Comparison of ENCODE assay signal across 8 cellular contexts in genomic region chr15:48794697-48795134, GRCh38. TPM values are rescaled to one million over a fixed set of nuclear protein-coding genes. Genes with fewer than 3 reads are reported as not detected.
DNase-seq lines count a peak whose midpoint lies in the region; ATAC-seq and TF ChIP-seq lines count a peak whose summit lies in the region.

No MANE protein-coding gene starts in this region.

- peak; percentile 76 for ATAC-seq in GM19438 (IDR thresholded peaks at IDR 0.05; ENCODE audit: low read depth, unreplicated experiment)
- peak; percentile 86 for ATAC-seq in HG03354 (IDR thresholded peaks at IDR 0.05; ENCODE audit: poor library complexity, severe bottlenecking, unreplicated experiment)
- ATAC-seq in activated naive CD8-positive, alpha-beta T cell treated with anti-CD3 and anti-CD28 coated beads, Interleukin-2, amount 50 U/mL, for 24 hours = no peak

- H3K27ac ChIP-seq in mesenchymal stem cell (ENCODE audit: low read length, poor library complexity, severe bottlenecking) = peak overlapping the region; percentile 32

- no peaks in the 10 kb centered on the region for H3K9me3 ChIP-seq in mesenchymal stem cell (ENCODE audit: control insufficient read depth, low read length)

- WGBS in mesenchymal stem cell = 86% methylated on average over 2 of the region's 2 CpGs

- H3K79me1 ChIP-seq in mesenchymal stem cell (replicated peaks; ENCODE audit: low read length, poor library complexity, severe bottlenecking) = peaks cover 4% of the 10 kb centered on the region

- peaks cover 4 to 6% of the 10 kb centered on the region in 2 experiments for H3K36me3 ChIP-seq in mesenchymal stem cell (ENCODE audit: control insufficient read depth in 1 of 2, insufficient read depth in 2 of 2, low read depth in 1 of 2, low read length in 2 of 2)

- H2AFZ ChIP-seq in mesenchymal stem cell (ENCODE audit: low read depth, low read length) = no peak overlapping the region

- H3K9ac ChIP-seq in mesenchymal stem cell (ENCODE audit: low read length) = peak overlapping the region; percentile 62

- peaks cover 25 to 38% of the 10 kb centered on the region in 2 donors for H3K36me3 Mint-ChIP-seq in CD14-positive monocyte
- H3K36me3 Mint-ChIP-seq in activated naive CD8-positive, alpha-beta T cell treated with anti-CD3 and anti-CD28 coated beads, Interleukin-2, amount 50 U/mL, for 24 hours (ENCODE audit: low read depth) = peaks cover 50% of the 10 kb centered on the region

- H3K27me3 Mint-ChIP-seq in CD14-positive monocyte (ENCODE audit: low read depth in 3 of 3) = no peaks in the 10 kb centered on the region
- no peaks in the 10 kb centered on the region for H3K27me3 Mint-ChIP-seq in activated naive CD8-positive, alpha-beta T cell treated with anti-CD3 and anti-CD28 coated beads, Interleukin-2, amount 50 U/mL, for 24 hours

- TF ChIP-seq CTCF in CD14-positive monocyte (IDR thresholded peaks at IDR 0.05) = no peak

- no peak overlapping the region for H2AK5ac ChIP-seq in mesenchymal stem cell (ENCODE audit: low read length, severe bottlenecking)

- no peaks in the 10 kb centered on the region for H3K9me3 Mint-ChIP-seq in CD14-positive monocyte
- no peaks in the 10 kb centered on the region for H3K9me3 Mint-ChIP-seq in activated naive CD8-positive, alpha-beta T cell treated with anti-CD3 and anti-CD28 coated beads, Interleukin-2, amount 50 U/mL, for 24 hours

- no peak overlapping the region for H3K14ac ChIP-seq in mesenchymal stem cell (ENCODE audit: low read length in 2 of 2)

- no peak overlapping the region for H3K4me3 ChIP-seq in mesenchymal stem cell (ENCODE audit: insufficient read depth in 1 of 2, low read depth in 1 of 2, low read length in 2 of 2)

- no peak overlapping the region for H2BK120ac ChIP-seq in mesenchymal stem cell (ENCODE audit: low read depth, low read length)

- intact Hi-C loops in CD14-positive monocyte (cut with micrococcal nuclease) = no loop called here

- DNase-seq in CD14-positive monocyte (ENCODE audit: low spot score) (no peak), mesenchymal stem cell (no peak), NCI-H187 (lab: John Stamatoyannopoulos, UW) (no peak), NCI-H524 treated with DMSO at 0.1 percent for 48 hours (lab: John Stamatoyannopoulos, UW) (no peak)
- DNase-seq in activated naive CD8-positive, alpha-beta T cell treated with anti-CD3 and anti-CD28 coated beads, Interleukin-2, amount 50 U/mL, for 24 hours = no peak
- DNase-seq in stimulated activated CD4-positive, alpha-beta T cell treated with anti-CD3 and anti-CD28 coated beads, Interleukin-1b, Interleukin-23, amount 100 ng/mL, for 48 hours = no peak

- H4K8ac ChIP-seq in mesenchymal stem cell (ENCODE audit: low read length) = no peak overlapping the region

- H3K23ac ChIP-seq in mesenchymal stem cell (ENCODE audit: low read length in 2 of 2) = no peak overlapping the region

- peaks cover 16% of the 10 kb centered on the region for H3K4me1 Mint-ChIP-seq in CD14-positive monocyte
- peaks cover 20% of the 10 kb centered on the region for H3K4me1 Mint-ChIP-seq in activated naive CD8-positive, alpha-beta T cell treated with anti-CD3 and anti-CD28 coated beads, Interleukin-2, amount 50 U/mL, for 24 hours

- H3K27ac Mint-ChIP-seq in CD14-positive monocyte = peak overlapping the region; percentile 96 to 100 (median 99)
- H3K27ac Mint-ChIP-seq in activated naive CD8-positive, alpha-beta T cell treated with anti-CD3 and anti-CD28 coated beads, Interleukin-2, amount 50 U/mL, for 24 hours = peak overlapping the region; percentile 65

- peak overlapping the region in 1 of 2 experiments; percentile 61 for H3K18ac ChIP-seq in mesenchymal stem cell (ENCODE audit: low read depth in 1 of 2, low read length in 2 of 2)

- no peak overlapping the region for H2BK15ac ChIP-seq in mesenchymal stem cell (ENCODE audit: low read depth, poor library complexity, severe bottlenecking)

- no peaks in the 10 kb centered on the region for H3K27me3 ChIP-seq in mesenchymal stem cell (ENCODE audit: control insufficient read depth in 1 of 2, insufficient read depth in 1 of 2, low read length in 2 of 2)

- peak overlapping the region; percentile 5 for H2BK5ac ChIP-seq in mesenchymal stem cell (ENCODE audit: low read depth, low read length, poor library complexity, severe bottlenecking)

- H3K4me3 Mint-ChIP-seq in CD14-positive monocyte = peak overlapping the region; percentile 79 to 92
- no peak overlapping the region for H3K4me3 Mint-ChIP-seq in activated naive CD8-positive, alpha-beta T cell treated with anti-CD3 and anti-CD28 coated beads, Interleukin-2, amount 50 U/mL, for 24 hours

- no peak overlapping the region for H4K91ac ChIP-seq in mesenchymal stem cell (ENCODE audit: low read length)

- H3K4me2 ChIP-seq in mesenchymal stem cell (ENCODE audit: low read length, poor library complexity, severe bottlenecking) = no peak overlapping the region

- H2BK12ac ChIP-seq in mesenchymal stem cell (ENCODE audit: low read length in 2 of 2) = no peak overlapping the region

- H3K4me1 ChIP-seq in mesenchymal stem cell (ENCODE audit: control insufficient read depth, insufficient read depth, low read depth, low read length) = peaks cover 2% of the 10 kb centered on the region

- H3K4ac ChIP-seq in mesenchymal stem cell (ENCODE audit: low read depth in 1 of 2, low read length in 2 of 2) = no peak overlapping the region

RNA-seq across cellular contexts. Expression of gene CEP152, which starts 16.2 kb away (rescaled TPM):
- 1 to 10 TPM; 1.0 to 3.8 TPM for polyA plus RNA-seq in CD14-positive monocyte
- polyA plus RNA-seq in mesenchymal stem cell (2013, experiment 1 of 2) = 2.8 TPM
- polyA plus RNA-seq in mesenchymal stem cell (2013, experiment 2 of 2) = 2.5 TPM
